1 cellular context compared by ENCODE assay signal in genomic region chr3:50323092-50323600, GRCh38.
TF ChIP-seq lines count a peak whose summit lies in the region.

No MANE protein-coding gene starts in this region.

TF ChIP-seq in H1, 55 proteins besides CTCF, POLR2A, EP300 and RAD21:
- no peak for TF ChIP-seq ZNF274 (IDR thresholded peaks at IDR 0.05; ENCODE audit: borderline replicate concordance, extremely low read depth, low read length)
- no peak for TF ChIP-seq HDAC2 (IDR thresholded peaks at IDR 0.05; ENCODE audit: borderline replicate concordance in 1 of 2, low read depth in 2 of 2, low read length in 2 of 2)
- no peak for TF ChIP-seq CHD1 (IDR thresholded peaks at IDR 0.05; ENCODE audit: low read depth, low read length)
- no peak for TF ChIP-seq PHF8 (conservative IDR thresholded peaks at IDR 0.05; ENCODE audit: low read depth, low read length)
- no peak for TF ChIP-seq CTBP2 (IDR thresholded peaks at IDR 0.05; ENCODE audit: borderline replicate concordance, insufficient read depth, insufficient read length, low read length)
- no peak for TF ChIP-seq JUN (IDR thresholded peaks at IDR 0.05; ENCODE audit: low read depth, low read length)
- no peak for TF ChIP-seq HDAC6 (IDR thresholded peaks at IDR 0.05; ENCODE audit: low read depth, low read length)
